ENCODE assay signal across 19 cellular contexts in genomic region chr22:27212081-27212480, GRCh38.
DNase-seq lines count a peak whose midpoint lies in the region; ATAC-seq and TF ChIP-seq lines count a peak whose summit lies in the region.
"Had no signal": no experiment of that assay in that cellular context is flagged by ENCODE, and none has a peak within 500 bp of the region (broad histone marks: within the 10 kb centered on the region; RNA-seq: fewer than 3 reads in every experiment).

No MANE protein-coding gene starts in this region.

- H4K20me1 ChIP-seq in osteoblast (ENCODE audit: insufficient read depth, low read length): no peaks in the 10 kb centered on the region

- H2AFZ ChIP-seq in osteoblast (ENCODE audit: low read length): peak overlapping the region; percentile 17
- H2AFZ ChIP-seq: parathyroid adenoma had no signal

- ATAC-seq in GM18868 (IDR thresholded peaks at IDR 0.05; ENCODE audit: unreplicated experiment) (no peak), HG02642 (IDR thresholded peaks at IDR 0.05; ENCODE audit: poor library complexity, unreplicated experiment) (no peak)
- ATAC-seq: activated CD4-positive, alpha-beta T cell treated with anti-CD3 and anti-CD28 coated beads for 36 hours; activated CD8-positive, alpha-beta memory T cell treated with anti-CD3 and anti-CD28 coated beads, Interleukin-2, amount 10 ng/mL, durations not matched to agents 7 days and 5 days; activated naive CD8-positive, alpha-beta T cell treated with anti-CD3 and anti-CD28 coated beads, Interleukin-2, amount 50 U/mL, for 24 hours; effector memory CD8-positive, alpha-beta T cell had no signal

- H3K36me3 ChIP-seq in right atrium auricular region (no peaks in the 10 kb centered on the region), esophagus squamous epithelium (no peaks in the 10 kb centered on the region), osteoblast (ENCODE audit: insufficient read depth, low read length) (no peaks in the 10 kb centered on the region), mesendoderm (ENCODE audit: control insufficient read depth, insufficient read depth, low read length) (no peaks in the 10 kb centered on the region)
- H3K36me3 ChIP-seq: suprapubic skin had no signal

- no peak overlapping the region for H2BK5ac ChIP-seq in mesendoderm (ENCODE audit: low read length)

- peaks cover 0 to 27% of the 10 kb centered on the region in 2 donors for H3K4me1 ChIP-seq in right atrium auricular region
- peaks cover 13 to 45% (median 25%) of the 10 kb centered on the region in 3 donors for H3K4me1 ChIP-seq in esophagus squamous epithelium
- peaks cover 47% of the 10 kb centered on the region for H3K4me1 ChIP-seq in osteoblast (ENCODE audit: insufficient read depth, low read length)
- H3K4me1 ChIP-seq in mesendoderm (ENCODE audit: control insufficient read depth, low read depth, low read length): no peaks in the 10 kb centered on the region
- H3K4me1 ChIP-seq: parathyroid adenoma had no signal

- H3K79me1 ChIP-seq in mesendoderm (ENCODE audit: low read length): no peaks in the 10 kb centered on the region

- H3K4ac ChIP-seq in mesendoderm (ENCODE audit: low read depth, low read length): no peak overlapping the region

- H3K27ac ChIP-seq in right atrium auricular region (peak overlapping the region; percentile 65 to 84), esophagus squamous epithelium (peak overlapping the region in 3 of 4 donors; percentile 72 to 82 (median 81)), osteoblast (ENCODE audit: low read depth, low read length) (peak overlapping the region; percentile 88), mesendoderm (ENCODE audit: low read depth, low read length) (no peak overlapping the region)
- H3K27ac ChIP-seq: parathyroid adenoma had no signal

- H3K18ac ChIP-seq in mesendoderm (ENCODE audit: low read length): no peak overlapping the region

- H3K4me3 ChIP-seq in right atrium auricular region: no peak overlapping the region
- H3K4me3 ChIP-seq in esophagus squamous epithelium: no peak overlapping the region
- H3K4me3 ChIP-seq in osteoblast (ENCODE audit: insufficient read depth, low read length): no peak overlapping the region
- H3K4me3 ChIP-seq in mesendoderm (ENCODE audit: low read length): no peak overlapping the region
- H3K4me3 ChIP-seq: suprapubic skin had no signal

- H2BK15ac ChIP-seq in mesendoderm (replicated peaks; ENCODE audit: low read depth): no peak overlapping the region

- TF ChIP-seq CTCF in right atrium auricular region (IDR thresholded peaks at IDR 0.05): no peak
- TF ChIP-seq CTCF in esophagus squamous epithelium (IDR thresholded peaks at IDR 0.05): no peak
- TF ChIP-seq CTCF in osteoblast (IDR thresholded peaks at IDR 0.05; ENCODE audit: extremely low read depth, low read depth, low read length): no peak

- no peak overlapping the region for H4K8ac ChIP-seq in mesendoderm (ENCODE audit: low read depth, low read length)

- intact Hi-C loops in cardiac septum (cut with DNase I) (loop anchor here (5.0 to 10.0 kb wide), 2 partner anchors 105 to 363 kb away; no protein-coding TSS in a partner anchor), esophagus squamous epithelium (cut with DNase I) (no loop called here)

- no peak for DNase-seq in right atrium auricular region (ENCODE audit: low spot score)
- DNase-seq in cardiac septum (ENCODE audit: low spot score): no peak
- DNase-seq in esophagus squamous epithelium (lab: John Stamatoyannopoulos, UW): no peak
- DNase-seq in osteoblast (ENCODE audit: insufficient read length, low spot score, missing footprints): no peak
- no peak for DNase-seq in mesendoderm
- no peak for DNase-seq in retina
- DNase-seq: activated CD4-positive, alpha-beta T cell treated with anti-CD3 and anti-CD28 coated beads for 36 hours; activated CD8-positive, alpha-beta memory T cell treated with anti-CD3 and anti-CD28 coated beads, Interleukin-2, amount 10 ng/mL, durations not matched to agents 7 days and 5 days; activated naive CD8-positive, alpha-beta T cell treated with anti-CD3 and anti-CD28 coated beads, Interleukin-2, amount 50 U/mL, for 24 hours; caudate nucleus; CD4-positive, alpha-beta T cell; effector memory CD8-positive, alpha-beta T cell; NCI-H1105; NCI-H526 treated with DMSO at 0.1 percent for 48 hours; stimulated activated CD4-positive, alpha-beta T cell treated with anti-CD3 and anti-CD28 coated beads, Interleukin-4, amount 100 ng/mL, for 24 hours had no signal

- no peak for TF ChIP-seq POLR2A in esophagus squamous epithelium (IDR thresholded peaks at IDR 0.05)

- no peak overlapping the region for H3K23ac ChIP-seq in mesendoderm (ENCODE audit: low read length)

- H3K9me3 ChIP-seq in right atrium auricular region (no peaks in the 10 kb centered on the region), esophagus squamous epithelium (no peaks in the 10 kb centered on the region), osteoblast (ENCODE audit: low read depth, low read length) (no peaks in the 10 kb centered on the region)
- H3K9me3 ChIP-seq: suprapubic skin had no signal

- H3K79me2 ChIP-seq in osteoblast (ENCODE audit: insufficient read depth, low read length): no peaks in the 10 kb centered on the region
- no peaks in the 10 kb centered on the region for H3K79me2 ChIP-seq in mesendoderm (ENCODE audit: control insufficient read depth, insufficient read depth, low read length)
- H3K79me2 ChIP-seq: parathyroid adenoma had no signal

- 44 to 55% methylated on average over 5 of the region's 5 CpGs for WGBS in esophagus squamous epithelium, 2 donors
- no CpG with 5 or more reads among the region's 5 CpGs for WGBS in mesendoderm (ENCODE audit: extremely low coverage, insufficient coverage, low lambda C conversion rate)

- no peak overlapping the region for H4K5ac ChIP-seq in mesendoderm (ENCODE audit: low read length)

- no peak overlapping the region for H2BK120ac ChIP-seq in mesendoderm (ENCODE audit: low read depth, low read length)

- H3K56ac ChIP-seq in mesendoderm (ENCODE audit: low read length): no peak overlapping the region

- H3K27me3 ChIP-seq in right atrium auricular region: no peaks in the 10 kb centered on the region
- H3K27me3 ChIP-seq in esophagus squamous epithelium: no peaks in the 10 kb centered on the region
- no peaks in the 10 kb centered on the region for H3K27me3 ChIP-seq in osteoblast (ENCODE audit: insufficient read depth, low read length)
- no peaks in the 10 kb centered on the region for H3K27me3 ChIP-seq in mesendoderm (ENCODE audit: insufficient read depth, low read length, poor library complexity)
- H3K27me3 ChIP-seq: suprapubic skin had no signal

- H3K9ac ChIP-seq in mesendoderm (ENCODE audit: low read length): no peak overlapping the region
- H3K9ac ChIP-seq: parathyroid adenoma had no signal

- H3K4me2 ChIP-seq in osteoblast (ENCODE audit: insufficient read depth, low read length): peak overlapping the region; percentile 37
- H3K4me2 ChIP-seq in mesendoderm (ENCODE audit: low read length): no peak overlapping the region

- no peak overlapping the region for H2AK5ac ChIP-seq in mesendoderm (ENCODE audit: low read length)
